ENCODE assay signal across 25 cellular contexts in the genomic region with DNA sequence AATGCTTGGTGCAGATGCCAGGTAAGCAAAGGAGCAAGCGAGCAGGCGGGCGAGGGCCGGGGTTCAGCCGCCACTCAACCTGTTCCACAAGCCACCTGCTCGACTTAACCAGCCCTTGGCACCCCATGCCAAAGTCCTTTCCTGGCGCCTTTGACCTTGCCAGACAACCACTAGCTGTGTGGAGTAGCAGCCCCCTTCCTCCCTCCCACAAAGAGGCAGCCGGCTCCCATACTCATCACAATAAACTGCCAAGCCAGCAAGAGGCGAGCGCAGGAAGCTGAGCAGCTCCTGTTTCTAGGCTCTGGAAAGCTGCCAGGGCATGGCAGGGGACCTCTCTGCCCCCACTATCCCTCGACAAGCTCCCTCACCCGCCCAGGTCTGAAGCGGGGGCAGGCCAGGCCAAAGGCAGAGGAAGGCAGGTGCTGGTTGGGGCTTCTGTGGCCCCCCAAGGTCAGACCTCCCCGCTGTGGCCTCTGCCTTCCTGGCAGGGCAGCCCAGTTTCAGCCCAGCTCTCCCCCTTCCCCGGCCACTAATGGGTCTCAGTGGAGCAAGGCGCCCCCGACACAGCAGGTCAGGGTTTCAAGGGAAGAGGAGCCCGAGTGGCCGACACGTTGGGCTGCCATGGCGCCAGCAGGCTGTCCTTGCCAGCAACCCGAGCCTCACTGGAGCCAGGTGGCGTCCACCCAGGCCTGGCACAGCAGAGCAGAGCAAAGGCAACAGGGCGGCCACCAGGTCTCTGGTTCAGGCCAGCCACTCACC. TPM values are rescaled to one million over a fixed set of nuclear protein-coding genes. Genes with fewer than 3 reads are reported as not detected.
DNase-seq lines count a peak whose midpoint lies in the region; ATAC-seq, FAIRE-seq and TF ChIP-seq lines count a peak whose summit lies in the region.
"Had no signal": no experiment of that assay in that cellular context is flagged by ENCODE, and none has a peak within 500 bp of the region (broad histone marks: within the 10 kb centered on the region; RNA-seq: fewer than 3 reads in every experiment).

No MANE protein-coding gene starts in this region.

- H3K9me3 ChIP-seq in right cardiac atrium (ENCODE audit: control insufficient read depth, low read length) (no peaks in the 10 kb centered on the region), prostate gland (no peaks in the 10 kb centered on the region)
- H3K9me3 ChIP-seq: A549, HAP-1 had no signal

- no peaks in the 10 kb centered on the region for H3K36me3 ChIP-seq in prostate gland

- no peaks in the 10 kb centered on the region for H3K9me3 Mint-ChIP-seq in activated CD4-positive, alpha-beta T cell treated with anti-CD3 and anti-CD28 coated beads, Interleukin-2, amount 10 ng/mL, durations not matched to agents 24 days and 14 days
- H3K9me3 Mint-ChIP-seq: CD4-positive, alpha-beta memory T cell; IgD-negative memory B cell; WTC11 had no signal

- no peak for TF ChIP-seq POLR2A in prostate gland (IDR thresholded peaks at IDR 0.05)
- TF ChIP-seq POLR2A in GM12892 (IDR thresholded peaks at IDR 0.05; ENCODE audit: low read depth, low read length), result no peak

- peaks cover 5% of the 10 kb centered on the region for H3K27me3 Mint-ChIP-seq in activated CD4-positive, alpha-beta T cell treated with anti-CD3 and anti-CD28 coated beads, Interleukin-2, amount 10 ng/mL, durations not matched to agents 24 days and 14 days
- H3K27me3 Mint-ChIP-seq: CD4-positive, alpha-beta memory T cell had no signal

- 83% methylated on average over 24 of the region's 24 CpGs for WGBS in right cardiac atrium
- WGBS in prostate gland, result 74% methylated on average over 23 of the region's 24 CpGs

- no peaks in the 10 kb centered on the region for H3K36me3 Mint-ChIP-seq in activated CD4-positive, alpha-beta T cell treated with anti-CD3 and anti-CD28 coated beads, Interleukin-2, amount 10 ng/mL, durations not matched to agents 24 days and 14 days (ENCODE audit: low read depth)
- H3K36me3 Mint-ChIP-seq: CD4-positive, alpha-beta memory T cell; IgD-negative memory B cell; WTC11 had no signal

- H3K4me1 ChIP-seq in right cardiac atrium (ENCODE audit: control insufficient read depth, insufficient read depth, low read length) (no peaks in the 10 kb centered on the region), prostate gland (replicated peaks) (peaks cover 7% of the 10 kb centered on the region)
- H3K4me1 ChIP-seq: A549 had no signal

- intact Hi-C loops in right cardiac atrium (cut with DNase I), result loop anchor here in 3 of 4 donors (2.0 to 10.0 kb wide), 3 partner anchors 150 to 316 kb away; partner anchors contain the start of gene MARK2 (in 2 of the 3)
- intact Hi-C loops in prostate gland (cut with DNase I), result loop anchor here (5.0 kb wide), 2 partner anchors 313 to 383 kb away; partner anchors contain the start of genes MARK2 and ZFTA
- intact Hi-C loops in activated CD4-positive, alpha-beta T cell treated with anti-CD3 and anti-CD28 coated beads, Interleukin-2, amount 10 ng/mL, durations not matched to agents 24 days and 14 days (cut with micrococcal nuclease), result no loop called here

- FAIRE-seq in GM12892 (lab: Jason Lieb, UNC), result no peak
- FAIRE-seq: A549, astrocyte, keratinocyte, urothelium cell line had no signal

- no peak overlapping the region for H3K4me3 Mint-ChIP-seq in activated CD4-positive, alpha-beta T cell treated with anti-CD3 and anti-CD28 coated beads, Interleukin-2, amount 10 ng/mL, durations not matched to agents 24 days and 14 days
- H3K4me3 Mint-ChIP-seq: CD4-positive, alpha-beta memory T cell; IgD-negative memory B cell; WTC11 had no signal

- peaks cover 13% of the 10 kb centered on the region for H3K4me1 Mint-ChIP-seq in activated CD4-positive, alpha-beta T cell treated with anti-CD3 and anti-CD28 coated beads, Interleukin-2, amount 10 ng/mL, durations not matched to agents 24 days and 14 days

- H3K4me3 ChIP-seq in right cardiac atrium (ENCODE audit: low read length), result no peak overlapping the region
- H3K4me3 ChIP-seq in prostate gland, result no peak overlapping the region
- H3K4me3 ChIP-seq: A549, HAP-1 had no signal

- H3K27ac ChIP-seq in right cardiac atrium (ENCODE audit: low read length) (no peak overlapping the region), prostate gland (no peak overlapping the region)
- H3K27ac ChIP-seq: A549 had no signal

- no peak for TF ChIP-seq CTCF in prostate gland (IDR thresholded peaks at IDR 0.05)

- peak; percentile 6 to 10 for ATAC-seq in right cardiac atrium
- ATAC-seq: A549; stimulated activated naive CD8-positive, alpha-beta T cell treated with anti-CD3 and anti-CD28 coated beads, Interleukin-15, Interleukin-2, amounts not matched to agents 100 U/mL and 50 U/mL, for 24 hours; WTC11 had no signal

- H3K27me3 ChIP-seq in right cardiac atrium (ENCODE audit: control insufficient read depth, insufficient read depth) (no peaks in the 10 kb centered on the region), prostate gland (replicated peaks; ENCODE audit: insufficient read depth) (no peaks in the 10 kb centered on the region)

- H3K27ac Mint-ChIP-seq in activated CD4-positive, alpha-beta T cell treated with anti-CD3 and anti-CD28 coated beads, Interleukin-2, amount 10 ng/mL, durations not matched to agents 24 days and 14 days, result no peak overlapping the region
- H3K27ac Mint-ChIP-seq: CD4-positive, alpha-beta memory T cell had no signal

- DNase-seq in Ammon's horn (ENCODE audit: low spot score), result peak; percentile 65
- DNase-seq in NCI-H1105 (lab: John Stamatoyannopoulos, UW), result peak; percentile 87
- peak; percentile 71 for DNase-seq in NCI-H510A (lab: John Stamatoyannopoulos, UW)
- DNase-seq in right cardiac atrium, result peak; percentile 48 to 85 (median 72)
- no peak for DNase-seq in prostate gland (ENCODE audit: low spot score)
- DNase-seq in NCI-H82 treated with DMSO at 0.1 percent for 48 hours (lab: John Stamatoyannopoulos, UW; ENCODE audit: unreplicated experiment), result no peak
- DNase-seq in GM12892 (ENCODE audit: insufficient read length), result no peak
- DNase-seq in activated CD4-positive, alpha-beta T cell treated with anti-CD3 and anti-CD28 coated beads, Interleukin-2, amount 10 ng/mL, durations not matched to agents 24 days and 14 days, result no peak
- DNase-seq: activated gamma-delta T cell treated with Interleukin-2 at 50 U/mL for 16 hours; CD4-positive, alpha-beta memory T cell; erythroblast; GF-D8; glutamatergic neuron; MV-4-11; NCI-H82; RPMI8226; stimulated activated CD4-positive, alpha-beta T cell treated with anti-CD3 and anti-CD28 coated beads, Interleukin-12 subunit alpha, Interleukin-12 subunit beta, amount 100 ng/mL, for 4 hours; stimulated activated naive CD8-positive, alpha-beta T cell treated with anti-CD3 and anti-CD28 coated beads, Interleukin-15, Interleukin-2, amounts not matched to agents 100 U/mL and 50 U/mL, for 24 hours had no signal

RNA-seq across cellular contexts. Expression of gene MACROD1, which starts 15.3 kb away (rescaled TPM):
- total RNA-seq in right cardiac atrium, result 10 to 100 TPM; 40.4 to 62.2 (median 52.6) TPM
- 63.8 TPM for polyA plus RNA-seq in right cardiac atrium
- total RNA-seq in prostate gland, result 10 to 100 TPM; 33.5 to 68.2 TPM
- polyA plus RNA-seq in GM12892 (2012; ENCODE audit: missing spikeins), result 4.2 TPM
- 28.6 and 29.6 TPM in 2 replicates for total RNA-seq in activated CD4-positive, alpha-beta T cell treated with anti-CD3 and anti-CD28 coated beads, Interleukin-2, amount 10 ng/mL, durations not matched to agents 24 days and 14 days

RNA-seq across cellular contexts. Expression of gene STIP1, which starts 35.3 kb away (rescaled TPM):
- total RNA-seq in right cardiac atrium (100 to 1,000 TPM in 2 of 4 donors, 10 to 100 TPM in 2; 93.0 to 170 (median 122) TPM), prostate gland (100 to 1,000 TPM; 104 to 139 TPM)
- polyA plus RNA-seq in right cardiac atrium, result 99.7 TPM
- polyA plus RNA-seq in GM12892 (2012; ENCODE audit: missing spikeins), result 120 TPM
- total RNA-seq in activated CD4-positive, alpha-beta T cell treated with anti-CD3 and anti-CD28 coated beads, Interleukin-2, amount 10 ng/mL, durations not matched to agents 24 days and 14 days, result 521 and 535 TPM in 2 replicates

RNA-seq across cellular contexts. Expression of gene FERMT3, which starts 55.9 kb away (rescaled TPM):
- total RNA-seq in right cardiac atrium (10 to 100 TPM in 3 of 4 donors, 1 to 10 TPM in 1; 5.9 to 17.5 (median 12.3) TPM), prostate gland (10 to 100 TPM in 1 of 2 donors, 1 to 10 TPM in 1; 5.3 to 12.8 TPM)
- 5.2 TPM for polyA plus RNA-seq in right cardiac atrium
- polyA plus RNA-seq in GM12892 (2012; ENCODE audit: missing spikeins), result 80.6 TPM
- total RNA-seq in activated CD4-positive, alpha-beta T cell treated with anti-CD3 and anti-CD28 coated beads, Interleukin-2, amount 10 ng/mL, durations not matched to agents 24 days and 14 days, result 200 and 213 TPM in 2 replicates

Comparison
In these comparisons a context has a peak if more than half of its experiments do, and no peak if none do; other contexts are left out.
1. DNase-seq: peak in Ammon's horn (single experiment), NCI-H1105 (single experiment), NCI-H510A (single experiment) and right cardiac atrium (3 of 3); none in prostate gland (single experiment), NCI-H82 treated with DMSO at 0.1 percent for 48 hours (single experiment), GM12892 (single experiment) and activated CD4-positive, alpha-beta T cell treated with anti-CD3 and anti-CD28 coated beads, Interleukin-2, amount 10 ng/mL, durations not matched to agents 24 days and 14 days (single experiment).
2. RNA of gene FERMT3, which starts 55.9 kb away (total RNA-seq): 200 to 213 TPM in activated CD4-positive, alpha-beta T cell treated with anti-CD3 and anti-CD28 coated beads, Interleukin-2, amount 10 ng/mL, durations not matched to agents 24 days and 14 days; 5.9 to 17.5 TPM in right cardiac atrium and 5.3 to 12.8 TPM in prostate gland; every median in the first group is over 10 times any median in the second.